Comparison of ENCODE assay signal across 20 cellular contexts in genomic region chr12:118704517-118704916, GRCh38.
A peak's percentile ranks its signal among the peaks of the same experiment; 100 is the strongest.
DNase-seq lines count a peak whose midpoint lies in the region; ATAC-seq and TF ChIP-seq lines count a peak whose summit lies in the region.
"Had no signal": no experiment of that assay in that cellular context is flagged by ENCODE, and none has a peak within 500 bp of the region (broad histone marks: within the 10 kb centered on the region; RNA-seq: fewer than 3 reads in every experiment).

No MANE protein-coding gene starts in this region.

- no peaks in the 10 kb centered on the region for H3K9me2 ChIP-seq in PC-3 (replicated peaks; ENCODE audit: low read length)

- no peak overlapping the region for H3K4me3 Mint-ChIP-seq in H9
- no peak overlapping the region for H3K4me3 Mint-ChIP-seq in CD8-positive, alpha-beta memory T cell
- H3K4me3 Mint-ChIP-seq: activated T-helper 17 cell treated with anti-CD3 and anti-CD28 coated beads, Interleukin-2, amount 50 U/mL, for 72 hours; neural crest cell; T-cell had no signal

- H3K4me1 Mint-ChIP-seq in H9, result peaks cover 7 to 8% of the 10 kb centered on the region in 2 experiments; a peak in 3 of 4 replicates
- no peaks in the 10 kb centered on the region for H3K4me1 Mint-ChIP-seq in CD8-positive, alpha-beta memory T cell
- H3K4me1 Mint-ChIP-seq: activated T-helper 17 cell treated with anti-CD3 and anti-CD28 coated beads, Interleukin-2, amount 50 U/mL, for 72 hours; neural crest cell; T-cell had no signal

- no peak overlapping the region for H3K18ac ChIP-seq in H9 (ENCODE audit: insufficient read length, low read depth, low read length)

- H4K5ac ChIP-seq in H9 (ENCODE audit: insufficient read length, low read depth, low read length), result no peak overlapping the region

- no TSS peak for BruUV-seq in PC-3 (replicated peaks; lab: Mats Ljungman, UMichigan)

- no peak overlapping the region for H2AK5ac ChIP-seq in H9 (ENCODE audit: insufficient read length, low read length)

- H2BK120ac ChIP-seq in H9 (ENCODE audit: low read depth, low read length, poor library complexity, severe bottlenecking), result no peak overlapping the region

- CTCF ChIA-PET in PC-3 (lab: Charles Lee), result no interaction called here
- CTCF ChIA-PET in CD8-positive, alpha-beta memory T cell (lab: Charles Lee), result no interaction called here

- no peak overlapping the region for H4K91ac ChIP-seq in H9 (ENCODE audit: insufficient read length, low read depth, low read length)

- H3K36me3 Mint-ChIP-seq in H9 (ENCODE audit: insufficient read depth in 1 of 3, low read depth in 3 of 3), result peaks cover 0 to 18% (median 2%) of the 10 kb centered on the region in 3 experiments; a peak in 3 of 7 replicates
- no peaks in the 10 kb centered on the region for H3K36me3 Mint-ChIP-seq in CD8-positive, alpha-beta memory T cell
- H3K36me3 Mint-ChIP-seq: activated naive CD4-positive, alpha-beta T cell treated with anti-CD3 and anti-CD28 coated beads, Interleukin-2, amount 50 U/mL, for 72 hours; T-cell had no signal

- H3K4me2 ChIP-seq in H9 (ENCODE audit: insufficient read depth, insufficient read length, low read length) (no peak overlapping the region), PC-3 (ENCODE audit: low read length) (no peak overlapping the region)
- H3K4me2 ChIP-seq: BLaER1 had no signal

- H2BK20ac ChIP-seq in H9 (ENCODE audit: low read depth, low read length, poor library complexity, severe bottlenecking), result no peak overlapping the region

- H2BK15ac ChIP-seq in H9 (ENCODE audit: low read depth, low read length), result no peak overlapping the region

- H3K27me3 ChIP-seq in H9 (ENCODE audit: insufficient read depth, low read length), result no peaks in the 10 kb centered on the region
- H3K27me3 ChIP-seq in PC-3 (ENCODE audit: low read length), result no peaks in the 10 kb centered on the region
- H3K27me3 ChIP-seq in iPS DF 6.9 (ENCODE audit: control insufficient read depth, insufficient read depth, low read length), result no peaks in the 10 kb centered on the region
- H3K27me3 ChIP-seq in CD8-positive, alpha-beta memory T cell (ENCODE audit: insufficient read depth, low read length, poor library complexity, severe bottlenecking), result no peaks in the 10 kb centered on the region
- H3K27me3 ChIP-seq: ascending aorta, BLaER1 had no signal

- H4K8ac ChIP-seq in H9 (replicated peaks; ENCODE audit: insufficient read length, low read depth, low read length), result no peak overlapping the region

- H3K79me1 ChIP-seq in H9 (ENCODE audit: insufficient read depth, low read depth, low read length, poor library complexity, severe bottlenecking), result no peaks in the 10 kb centered on the region

- H3K9me3 ChIP-seq in H9 (ENCODE audit: control insufficient read depth, low read depth, low read length) (peaks cover 5% of the 10 kb centered on the region), PC-3 (ENCODE audit: low read length) (no peaks in the 10 kb centered on the region), iPS DF 6.9 (ENCODE audit: control insufficient read depth, insufficient read depth, low read length) (0 out of 2 replicates have a peak, but pooled peaks cover 2% of the 10 kb centered on the region)
- no peaks in the 10 kb centered on the region for H3K9me3 ChIP-seq in CD8-positive, alpha-beta memory T cell (ENCODE audit: low read length)
- H3K9me3 ChIP-seq: ascending aorta had no signal

- no peak overlapping the region for H2BK12ac ChIP-seq in H9 (ENCODE audit: insufficient read length, low read depth, low read length)

- H3K56ac ChIP-seq in H9 (ENCODE audit: insufficient read length, low read depth, low read length), result no peak overlapping the region

- H3K4me3 ChIP-seq in PC-3 (ENCODE audit: low read length) (no peak overlapping the region), iPS DF 6.9 (ENCODE audit: low read length) (no peak overlapping the region)
- no peak overlapping the region for H3K4me3 ChIP-seq in CD8-positive, alpha-beta memory T cell (ENCODE audit: low read length)
- H3K4me3 ChIP-seq: ascending aorta, BLaER1 had no signal

- H3K9ac ChIP-seq in H9 (ENCODE audit: extremely low read depth, insufficient read length, low read length), result no peak overlapping the region
- H3K9ac ChIP-seq in PC-3 (ENCODE audit: low read length), result no peak overlapping the region
- H3K9ac ChIP-seq: BLaER1 had no signal

- no peak overlapping the region for H3K23ac ChIP-seq in H9 (ENCODE audit: insufficient read length, low read depth, low read length)

- ATAC-seq in PC-3, result no peak
- no peak for ATAC-seq in HG03520 (IDR thresholded peaks at IDR 0.05; ENCODE audit: unreplicated experiment)
- ATAC-seq: activated naive CD4-positive, alpha-beta T cell treated with anti-CD3 and anti-CD28 coated beads, Interleukin-2, amount 50 U/mL, for 72 hours; activated T-helper 17 cell treated with anti-CD3 and anti-CD28 coated beads, Interleukin-2, amount 50 U/mL, for 72 hours; Right ventricle myocardium inferior; T-cell had no signal

- no peak overlapping the region for H3K14ac ChIP-seq in H9 (ENCODE audit: insufficient read depth, low read length)

- H3K4ac ChIP-seq in H9 (ENCODE audit: low read depth, low read length), result no peak overlapping the region

- H3F3A ChIP-seq in PC-3 (ENCODE audit: low read length, unreplicated experiment), result no peaks in the 10 kb centered on the region

- H3K79me2 ChIP-seq in H9 (ENCODE audit: insufficient read depth, low read length), result no peaks in the 10 kb centered on the region
- no peaks in the 10 kb centered on the region for H3K79me2 ChIP-seq in PC-3 (ENCODE audit: low read length)

- H4K20me1 ChIP-seq in H9 (ENCODE audit: control insufficient read depth, insufficient read depth, insufficient read length) (peaks cover 2% of the 10 kb centered on the region), PC-3 (ENCODE audit: low read length) (no peaks in the 10 kb centered on the region)
- H4K20me1 ChIP-seq: BLaER1 had no signal

- H3K27ac Mint-ChIP-seq in H9, result no peak overlapping the region
- H3K27ac Mint-ChIP-seq in CD8-positive, alpha-beta memory T cell, result no peak overlapping the region
- H3K27ac Mint-ChIP-seq: activated naive CD4-positive, alpha-beta T cell treated with anti-CD3 and anti-CD28 coated beads, Interleukin-2, amount 50 U/mL, for 72 hours; activated T-helper 17 cell treated with anti-CD3 and anti-CD28 coated beads, Interleukin-2, amount 50 U/mL, for 72 hours; T-cell had no signal

- TF ChIP-seq CTCF in H9 (conservative IDR thresholded peaks at IDR 0.05), result peak; percentile 58
- TF ChIP-seq CTCF in PC-3 (conservative IDR thresholded peaks at IDR 0.05; ENCODE audit: low read depth, low read length), result peak; percentile 16; the same call in 1 of the 2 replicates

- no peaks in the 10 kb centered on the region for H3K23me2 ChIP-seq in H9 (ENCODE audit: insufficient read length, low read depth, low read length, poor library complexity, severe bottlenecking)

- POLR2A ChIA-PET in PC-3 (lab: Charles Lee; ENCODE audit: unreplicated experiment), result no interaction called here
- POLR2A ChIA-PET in CD8-positive, alpha-beta memory T cell (lab: Charles Lee), result no interaction called here

- peaks cover 14 to 17% of the 10 kb centered on the region in 2 experiments for H3K9me3 Mint-ChIP-seq in H9
- H3K9me3 Mint-ChIP-seq in CD8-positive, alpha-beta memory T cell, result peaks cover 0 to 6% (median 2%) of the 10 kb centered on the region in 5 donors

- no peak overlapping the region for H3T11ph ChIP-seq in H9 (ENCODE audit: low read length)

- DNase-seq in NCI-H2107 treated with DMSO at 0.1 percent for 48 hours (lab: John Stamatoyannopoulos, UW; ENCODE audit: unreplicated experiment), result peak; percentile 20
- DNase-seq in NCI-H2107 (lab: John Stamatoyannopoulos, UW), result no peak
- peak; percentile 47 for DNase-seq in H9
- DNase-seq in PC-3, result no peak
- DNase-seq in iPS DF 6.9 (ENCODE audit: low read depth, low spot score), result peak; percentile 22
- DNase-seq in CD8-positive, alpha-beta memory T cell, result no peak
- DNase-seq in NCI-H774 (lab: John Stamatoyannopoulos, UW), result no peak
- DNase-seq: activated CD4-positive, alpha-beta T cell treated with anti-CD3 and anti-CD28 coated beads, Interleukin-2, amount 50 U/mL, for 1 hour; caudate nucleus; GOT3; NCI-H1092 treated with DMSO at 0.1 percent for 48 hours; NCI-H524 treated with DMSO at 0.1 percent for 48 hours; T-cell had no signal

- no peak overlapping the region for H2BK5ac ChIP-seq in H9 (ENCODE audit: insufficient read length, low read length)

- H3K27ac ChIP-seq in H9 (ENCODE audit: insufficient read length, low read depth, low read length), result no peak overlapping the region
- no peak overlapping the region for H3K27ac ChIP-seq in PC-3 (ENCODE audit: low read length)
- H3K27ac ChIP-seq in iPS DF 6.9 (ENCODE audit: low read length), result no peak overlapping the region
- no peak overlapping the region for H3K27ac ChIP-seq in CD8-positive, alpha-beta memory T cell (ENCODE audit: low read depth, low read length)
- H3K27ac ChIP-seq: ascending aorta, BLaER1 had no signal

- no peaks in the 10 kb centered on the region; the same call in 1 of the 2 replicates for H3K27me3 Mint-ChIP-seq in H9 (ENCODE audit: low read depth)
- no peaks in the 10 kb centered on the region for H3K27me3 Mint-ChIP-seq in CD8-positive, alpha-beta memory T cell
- H3K27me3 Mint-ChIP-seq: activated T-helper 17 cell treated with anti-CD3 and anti-CD28 coated beads, Interleukin-2, amount 50 U/mL, for 72 hours had no signal

- H3K36me3 ChIP-seq in PC-3 (ENCODE audit: low read depth, low read length), result no peaks in the 10 kb centered on the region
- H3K36me3 ChIP-seq in iPS DF 6.9 (ENCODE audit: control insufficient read depth, insufficient read depth, low read length), result no peaks in the 10 kb centered on the region
- H3K36me3 ChIP-seq in CD8-positive, alpha-beta memory T cell (ENCODE audit: insufficient read depth, low read length), result no peaks in the 10 kb centered on the region
- H3K36me3 ChIP-seq: ascending aorta, BLaER1 had no signal

- H3K4me1 ChIP-seq in H9 (ENCODE audit: insufficient read depth, low read length) (no peaks in the 10 kb centered on the region), PC-3 (ENCODE audit: insufficient read depth, low read length) (no peaks in the 10 kb centered on the region), iPS DF 6.9 (ENCODE audit: control insufficient read depth, insufficient read depth, low read length) (no peaks in the 10 kb centered on the region)
- no peaks in the 10 kb centered on the region for H3K4me1 ChIP-seq in CD8-positive, alpha-beta memory T cell (ENCODE audit: insufficient read depth, low read length)
- H3K4me1 ChIP-seq: ascending aorta, BLaER1 had no signal

- intact Hi-C loops in PC-3 (cut with micrococcal nuclease), result no loop called here

- H2AFZ ChIP-seq in H9 (ENCODE audit: low read length) (no peak overlapping the region), PC-3 (ENCODE audit: low read length) (no peak overlapping the region)

- no CpG with 5 or more reads among the region's 4 CpGs for WGBS in H9 (ENCODE audit: extremely low coverage, insufficient read length, low lambda C conversion rate)
- WGBS in iPS DF 6.9 (ENCODE audit: insufficient coverage, insufficient read length), result no CpG with 5 or more reads among the region's 4 CpGs

Comparison
In these comparisons a context has a peak if more than half of its experiments do, and no peak if none do; other contexts are left out.
1. DNase-seq: peak in NCI-H2107 treated with DMSO at 0.1 percent for 48 hours (single experiment), H9 (single experiment) and iPS DF 6.9 (single experiment); none in NCI-H2107 (single experiment), PC-3 (single experiment), CD8-positive, alpha-beta memory T cell (0 of 5) and NCI-H774 (single experiment).